ENCODE assay signal across 8 cellular contexts in the genomic region with DNA sequence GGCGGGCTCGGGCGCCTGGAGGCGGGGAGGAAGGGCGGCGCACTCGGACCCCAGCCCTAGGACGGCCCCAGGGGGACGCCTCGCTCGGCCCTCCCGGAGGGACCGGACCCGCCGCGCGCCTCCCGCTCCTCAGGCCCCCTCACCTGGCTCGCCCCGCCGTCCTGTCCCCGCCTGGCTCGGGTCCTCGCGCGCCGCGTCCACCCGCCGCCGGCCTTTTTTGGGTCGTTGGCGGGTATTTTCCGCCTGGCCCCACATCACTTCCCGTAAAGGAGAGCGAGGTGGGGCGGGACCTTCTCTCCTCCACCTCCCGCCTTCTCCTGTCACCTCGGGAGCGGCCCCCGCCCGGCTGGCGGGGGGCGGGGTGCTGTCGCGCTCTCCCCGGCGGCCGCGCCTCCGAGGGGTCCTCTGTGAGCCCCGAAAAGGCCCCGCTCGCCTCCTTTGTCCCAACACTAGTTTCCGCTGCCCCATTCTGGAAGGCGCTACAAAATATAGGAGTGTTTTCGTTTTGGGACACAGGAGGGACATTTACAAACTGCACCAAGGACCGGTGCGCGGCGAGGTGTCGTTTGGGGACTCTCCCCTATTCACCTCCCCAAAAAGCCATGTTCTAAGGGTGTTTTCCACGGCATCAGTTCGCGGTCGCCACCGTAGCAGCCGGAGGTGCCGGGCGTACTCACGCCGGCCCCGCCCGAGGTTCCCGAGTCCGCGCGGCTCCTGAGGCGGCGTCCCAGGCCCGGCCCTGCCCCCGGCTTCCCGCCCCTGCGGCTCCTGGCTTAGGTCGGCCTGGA. TPM values are rescaled to one million over a fixed set of nuclear protein-coding genes. Genes with fewer than 3 reads are reported as not detected.
DNase-seq lines count a peak whose midpoint lies in the region; ATAC-seq and TF ChIP-seq lines count a peak whose summit lies in the region.

RAB27A (minus strand) TSS at position 241 of the 788 bp plus-strand sequence. CDS start 54,879 bp downstream, outside the sequence.

- no peaks in the 10 kb centered on the region for H3K9me3 Mint-ChIP-seq in activated T-cell treated with anti-CD3 and anti-CD28 coated beads, Interleukin-2, amount 50 U/mL, for 4 hours
- no peaks in the 10 kb centered on the region for H3K9me3 Mint-ChIP-seq in nephron
- H3K9me3 Mint-ChIP-seq in stimulated activated naive CD8-positive, alpha-beta T cell treated with anti-CD3 and anti-CD28 coated beads, Interleukin-15, amount 100 ng/mL, for 72 hours: no peaks in the 10 kb centered on the region

- H3K27me3 ChIP-seq in Panc1 (ENCODE audit: control insufficient read depth, insufficient read depth, low read length): no peaks in the 10 kb centered on the region
- H3K27me3 ChIP-seq in esophagus squamous epithelium: no peaks in the 10 kb centered on the region

- TF ChIP-seq POLR2A in GM18951 (IDR thresholded peaks at IDR 0.05; ENCODE audit: extremely low read depth, insufficient read depth, insufficient read length) (peak; percentile 43), esophagus squamous epithelium (IDR thresholded peaks at IDR 0.05) (peak in 2 of 4 donors; percentile 37 to 40)

- peak within 1 kb of the TSS; percentile 34; the same call in 1 of the 2 replicates for H3K27ac ChIP-seq in Panc1 (ENCODE audit: low read length)
- H3K27ac ChIP-seq in esophagus squamous epithelium: peak within 1 kb of the TSS; percentile 92 to 96 (median 96)

- peak within 1 kb of the TSS; percentile 85 to 95 (median 94) for H3K27ac Mint-ChIP-seq in nephron
- H3K27ac Mint-ChIP-seq in stimulated activated naive CD8-positive, alpha-beta T cell treated with anti-CD3 and anti-CD28 coated beads, Interleukin-15, amount 100 ng/mL, for 72 hours: peak within 1 kb of the TSS; percentile 98 to 99

- intact Hi-C loops in Panc1 (cut with micrococcal nuclease; ENCODE audit: unreplicated experiment) (loop anchor here (1.0 kb wide), 1 partner anchor 72 kb away; no protein-coding TSS in a partner anchor), esophagus squamous epithelium (cut with DNase I) (loop anchor here (2.0 kb wide), 1 partner anchor 71 kb away; no protein-coding TSS in a partner anchor)

- peak within 1 kb of the TSS; percentile 69 to 93 for H3K4me3 ChIP-seq in Panc1 (ENCODE audit: low read depth in 2 of 2, low read length in 2 of 2)
- H3K4me3 ChIP-seq in esophagus squamous epithelium: peak within 1 kb of the TSS; percentile 77 to 92 (median 78)

- DNase-seq in AML-193 (lab: John Stamatoyannopoulos, UW) (peak; percentile 59 to 69), Panc1 (ENCODE audit: low read depth, low spot score) (no peak), esophagus squamous epithelium (lab: John Stamatoyannopoulos, UW) (no peak)
- peak; percentile 78 for DNase-seq in activated T-cell treated with anti-CD3 and anti-CD28 coated beads, Interleukin-2, amount 50 U/mL, for 4 hours
- DNase-seq in stimulated activated naive CD8-positive, alpha-beta T cell treated with anti-CD3 and anti-CD28 coated beads, Interleukin-15, amount 100 ng/mL, for 72 hours: peak; percentile 83 to 87

- BruUV-seq in Panc1 (replicated peaks; lab: Mats Ljungman, UMichigan): no TSS peak

- ATAC-seq in HG03175 (IDR thresholded peaks at IDR 0.05; ENCODE audit: unreplicated experiment): peak; percentile 65
- peak; percentile 94 for ATAC-seq in Panc1
- ATAC-seq in activated T-cell treated with anti-CD3 and anti-CD28 coated beads, Interleukin-2, amount 50 U/mL, for 4 hours: peak; percentile 74 to 81
- peak; percentile 88 for ATAC-seq in stimulated activated naive CD8-positive, alpha-beta T cell treated with anti-CD3 and anti-CD28 coated beads, Interleukin-15, amount 100 ng/mL, for 72 hours

- no peaks in the 10 kb centered on the region for H3K27me3 Mint-ChIP-seq in activated T-cell treated with anti-CD3 and anti-CD28 coated beads, Interleukin-2, amount 50 U/mL, for 4 hours (ENCODE audit: low read depth)
- H3K27me3 Mint-ChIP-seq in nephron (ENCODE audit: low read depth): no peaks in the 10 kb centered on the region
- no peaks in the 10 kb centered on the region for H3K27me3 Mint-ChIP-seq in stimulated activated naive CD8-positive, alpha-beta T cell treated with anti-CD3 and anti-CD28 coated beads, Interleukin-15, amount 100 ng/mL, for 72 hours

- CTCF ChIA-PET in Panc1 (lab: Charles Lee): no interaction called here

- no peaks in the 10 kb centered on the region for H3K9me3 ChIP-seq in Panc1 (ENCODE audit: control insufficient read depth, insufficient read depth, low read depth, low read length)
- no peaks in the 10 kb centered on the region for H3K9me3 ChIP-seq in esophagus squamous epithelium

- peak within 1 kb of the TSS; percentile 96 for H3K4me3 Mint-ChIP-seq in activated T-cell treated with anti-CD3 and anti-CD28 coated beads, Interleukin-2, amount 50 U/mL, for 4 hours
- H3K4me3 Mint-ChIP-seq in nephron: peak within 1 kb of the TSS; percentile 88 to 94 (median 93)
- H3K4me3 Mint-ChIP-seq in stimulated activated naive CD8-positive, alpha-beta T cell treated with anti-CD3 and anti-CD28 coated beads, Interleukin-15, amount 100 ng/mL, for 72 hours: peak within 1 kb of the TSS; percentile 95 to 96

- peaks cover 4% of the 10 kb centered on the region; the same call in 1 of the 2 replicates for H3K4me1 ChIP-seq in Panc1 (ENCODE audit: control insufficient read depth, insufficient read depth, low read length)
- peaks cover 0 to 31% (median 8%) of the 10 kb centered on the region in 3 donors for H3K4me1 ChIP-seq in esophagus squamous epithelium

- peaks cover 22% of the 10 kb centered on the region for H3K36me3 Mint-ChIP-seq in activated T-cell treated with anti-CD3 and anti-CD28 coated beads, Interleukin-2, amount 50 U/mL, for 4 hours (ENCODE audit: insufficient read depth)
- H3K36me3 Mint-ChIP-seq in nephron (ENCODE audit: low read depth): peaks cover 4% of the 10 kb centered on the region

- peaks cover 41% of the 10 kb centered on the region for H3K4me1 Mint-ChIP-seq in activated T-cell treated with anti-CD3 and anti-CD28 coated beads, Interleukin-2, amount 50 U/mL, for 4 hours (ENCODE audit: low read depth)
- no peaks in the 10 kb centered on the region for H3K4me1 Mint-ChIP-seq in nephron
- H3K4me1 Mint-ChIP-seq in stimulated activated naive CD8-positive, alpha-beta T cell treated with anti-CD3 and anti-CD28 coated beads, Interleukin-15, amount 100 ng/mL, for 72 hours: peaks cover 49% of the 10 kb centered on the region

- POLR2A ChIA-PET in Panc1 (lab: Charles Lee): no interaction called here

- no peaks in the 10 kb centered on the region for H3K36me3 ChIP-seq in Panc1 (ENCODE audit: control insufficient read depth, insufficient read depth, low read length)
- H3K36me3 ChIP-seq in esophagus squamous epithelium: no peaks in the 10 kb centered on the region

- WGBS in esophagus squamous epithelium, 2 donors: 0% methylated on average over 24 of the region's 85 CpGs; no CpG with 5 or more reads in 1 of the 2 donors

- in situ Hi-C loops in GM18951 (cut with MboI; ENCODE audit: low sequenced_read_pairs, unreplicated experiment): loop anchor here (5.0 kb wide), 1 partner anchor 72 kb away; no protein-coding TSS in a partner anchor
- in situ Hi-C loops in Panc1 (cut with HindIII; ENCODE audit: low pct_unique_long_range_greater_than_20kb, low sequenced_read_pairs): no loop called here

- TF ChIP-seq CTCF in Panc1 (IDR thresholded peaks at IDR 0.05): no peak
- no peak for TF ChIP-seq CTCF in esophagus squamous epithelium (IDR thresholded peaks at IDR 0.05)
- no peak for TF ChIP-seq CTCF in nephron (IDR thresholded peaks at IDR 0.05; ENCODE audit: unreplicated experiment in 3 of 3)

RNA-seq across cellular contexts. Expression of gene RAB27A, which starts in this region (rescaled TPM):
- 8.0 TPM for total RNA-seq in Panc1 (2021; ENCODE audit: unreplicated experiment)
- 2.5 TPM for polyA plus RNA-seq in Panc1 (2012; ENCODE audit: insufficient read length)
- 100 to 1,000 TPM in 2 of 3 donors, 10 to 100 TPM in 1; 95.3 to 144 (median 108) TPM for total RNA-seq in activated T-cell treated with anti-CD3 and anti-CD28 coated beads, Interleukin-2, amount 50 U/mL, for 4 hours
- total RNA-seq in esophagus squamous epithelium: 10 to 100 TPM in 3 of 4 donors, 1 to 10 TPM in 1; 8.7 to 16.2 (median 11.7) TPM

Comparison
In these comparisons a context has a peak if more than half of its experiments do, and no peak if none do; other contexts are left out.
1. RNA of gene RAB27A (total RNA-seq): 95.3 to 144 TPM in activated T-cell treated with anti-CD3 and anti-CD28 coated beads, Interleukin-2, amount 50 U/mL, for 4 hours; 8.7 to 16.2 TPM in esophagus squamous epithelium and 8.0 TPM in Panc1 (single experiment); every median in the first group is over 4 times any median in the second.
2. DNase-seq: peak in AML-193 (2 of 2), activated T-cell treated with anti-CD3 and anti-CD28 coated beads, Interleukin-2, amount 50 U/mL, for 4 hours (single experiment) and stimulated activated naive CD8-positive, alpha-beta T cell treated with anti-CD3 and anti-CD28 coated beads, Interleukin-15, amount 100 ng/mL, for 72 hours (2 of 2); none in Panc1 (single experiment) and esophagus squamous epithelium (single experiment).
3. Peak in every context shown above with its lines, with median percentiles within 50 percentile points of each other: ATAC-seq and H3K4me3 Mint-ChIP-seq.